ENCODE assay signal across 19 cellular contexts in the genomic region with DNA sequence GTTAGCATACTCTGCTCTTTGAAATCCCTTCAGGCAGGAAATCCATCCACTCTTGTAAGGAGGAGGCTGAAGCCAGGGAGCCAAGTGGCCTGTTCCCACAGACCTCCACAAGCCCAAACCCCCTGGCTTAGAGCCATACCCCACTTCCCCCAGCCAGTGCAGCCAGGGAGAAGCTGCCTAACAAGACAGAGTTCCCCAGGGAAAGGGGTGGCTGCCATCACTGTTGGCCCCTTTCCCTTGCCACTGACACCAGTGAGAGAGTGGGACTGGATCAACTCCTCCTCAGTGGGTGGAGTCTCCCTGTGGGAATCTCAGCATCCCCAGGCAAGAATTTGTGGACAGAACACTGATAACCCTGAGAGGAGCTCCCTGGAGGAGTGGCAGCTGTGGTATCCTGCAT.
DNase-seq lines count a peak whose midpoint lies in the region; ATAC-seq, FAIRE-seq and TF ChIP-seq lines count a peak whose summit lies in the region.
"Had no signal": no experiment of that assay in that cellular context is flagged by ENCODE, and none has a peak within 500 bp of the region (broad histone marks: within the 10 kb centered on the region; RNA-seq: fewer than 3 reads in every experiment).

No MANE protein-coding gene starts in this region.

- H3K23me2 ChIP-seq in H1 (ENCODE audit: low read depth, low read length): no peaks in the 10 kb centered on the region

- H3K14ac ChIP-seq in H1 (ENCODE audit: insufficient read length): no peak overlapping the region
- H3K14ac ChIP-seq in neuronal stem cell (ENCODE audit: low read length): no peak overlapping the region

- H4K91ac ChIP-seq in H1 (replicated peaks; ENCODE audit: insufficient read length, low read length): no peak overlapping the region
- no peak overlapping the region for H4K91ac ChIP-seq in neuronal stem cell (ENCODE audit: low read depth, low read length, poor library complexity)

- no peaks in the 10 kb centered on the region for H3K27me3 ChIP-seq in DND-41 (ENCODE audit: insufficient read depth, low read length, poor library complexity)
- peaks cover 0 to 1% (median 0%) of the 10 kb centered on the region in 4 experiments; a peak in 1 of 7 replicates for H3K27me3 ChIP-seq in H1 (replicated peaks in 1 of 4; ENCODE audit: control insufficient read depth in 3 of 4, extremely low read depth in 1 of 4, insufficient read depth in 3 of 4, low read length in 3 of 4)
- no peaks in the 10 kb centered on the region for H3K27me3 ChIP-seq in neuronal stem cell (ENCODE audit: control insufficient read depth in 3 of 3, insufficient read depth in 3 of 3, low read depth in 1 of 3, low read length in 3 of 3)
- H3K27me3 ChIP-seq in aorta (ENCODE audit: control insufficient read depth in 1 of 2, insufficient read depth in 2 of 2, low read length in 1 of 2): no peaks in the 10 kb centered on the region
- H3K27me3 ChIP-seq: BLaER1 treated with 17β-estradiol and CSF1 and Interleukin-3, amounts not matched to agents 10 nM and 100 nM had no signal

- H3K4me2 ChIP-seq in DND-41 (ENCODE audit: insufficient read depth, low read length) (no peak overlapping the region), H1 (ENCODE audit: insufficient read depth in 1 of 2, low read depth in 2 of 2, low read length in 2 of 2) (no peak overlapping the region), neuronal stem cell (ENCODE audit: insufficient read depth, low read length, poor library complexity, severe bottlenecking) (no peak overlapping the region)
- H3K4me2 ChIP-seq: BLaER1 treated with 17β-estradiol and CSF1 and Interleukin-3, amounts not matched to agents 10 nM and 100 nM had no signal

- H3K23ac ChIP-seq in H1 (ENCODE audit: insufficient read length) (no peak overlapping the region), neuronal stem cell (ENCODE audit: low read depth, low read length, poor library complexity) (no peak overlapping the region)

- H3K4me1 ChIP-seq in DND-41 (ENCODE audit: insufficient read depth, low read length) (peaks cover 48% of the 10 kb centered on the region), H1 (replicated peaks in 1 of 4; ENCODE audit: control insufficient read depth in 3 of 4, insufficient read depth in 4 of 4, low read length in 3 of 4) (no peaks in the 10 kb centered on the region), neuronal stem cell (ENCODE audit: control insufficient read depth in 2 of 2, insufficient read depth in 1 of 2, low read depth in 1 of 2, low read length in 2 of 2) (peaks cover 0 to 7% of the 10 kb centered on the region in 2 donors), aorta (ENCODE audit: control insufficient read depth in 1 of 2, insufficient read depth in 2 of 2, low read length in 2 of 2) (no peaks in the 10 kb centered on the region)
- H3K4me1 ChIP-seq: Caco-2 had no signal

- TF ChIP-seq CTCF in DND-41 (IDR thresholded peaks at IDR 0.05; ENCODE audit: borderline replicate concordance, extremely low read depth, low read length, poor library complexity, severe bottlenecking) (no peak), H1 (IDR thresholded peaks at IDR 0.05; ENCODE audit: control extremely low read depth in 1 of 3, insufficient read depth in 1 of 3, low read depth in 1 of 3, low read length in 3 of 3) (no peak)

- H3K36me3 ChIP-seq in DND-41 (ENCODE audit: insufficient read depth, low read length) (peaks cover 10% of the 10 kb centered on the region; the same call in 1 of the 2 replicates), H1 (ENCODE audit: control insufficient read depth in 2 of 4, insufficient read depth in 4 of 4, low read length in 3 of 4) (no peaks in the 10 kb centered on the region), neuronal stem cell (replicated peaks in 1 of 2; ENCODE audit: control insufficient read depth in 2 of 2, insufficient read depth in 2 of 2, low read length in 2 of 2) (no peaks in the 10 kb centered on the region), aorta (ENCODE audit: control insufficient read depth in 1 of 2, insufficient read depth in 2 of 2, low read length in 1 of 2) (no peaks in the 10 kb centered on the region)
- H3K36me3 ChIP-seq: BLaER1 treated with 17β-estradiol and CSF1 and Interleukin-3, amounts not matched to agents 10 nM and 100 nM had no signal

- H2BK15ac ChIP-seq in H1 (ENCODE audit: low read length): no peak overlapping the region
- peak overlapping the region; percentile 7 for H2BK15ac ChIP-seq in neuronal stem cell (ENCODE audit: low read length)

- TF ChIP-seq RAD21 in H1 (IDR thresholded peaks at IDR 0.05 in 1 of 2, conservative IDR thresholded peaks at IDR 0.05 in 1 of 2; ENCODE audit: low read depth in 2 of 2, low read length in 2 of 2): no peak

- intact Hi-C loops in aorta (cut with DNase I): no loop called here

- H3K4me3 ChIP-seq in DND-41 (ENCODE audit: low read depth in 1 of 2, low read length in 2 of 2): no peak overlapping the region
- no peak overlapping the region for H3K4me3 ChIP-seq in H1 (ENCODE audit: extremely low read depth in 1 of 4, insufficient read depth in 2 of 4, low read depth in 3 of 4, low read length in 4 of 4)
- H3K4me3 ChIP-seq in neuronal stem cell (ENCODE audit: low read length in 2 of 2): peak overlapping the region in 1 of 2 donors; percentile 42
- H3K4me3 ChIP-seq in aorta (ENCODE audit: low read length in 2 of 2): no peak overlapping the region
- H3K4me3 ChIP-seq: BLaER1 treated with 17β-estradiol and CSF1 and Interleukin-3, amounts not matched to agents 10 nM and 100 nM; K562 had no signal

- POLR2A ChIA-PET in H1 (lab: Charles Lee; ENCODE audit: partially characterized antibody): no interaction called here

- no peak for FAIRE-seq in H1 (lab: Jason Lieb, UNC)
- FAIRE-seq: D721Med, HTR-8/SVneo, K562 had no signal

- H4K8ac ChIP-seq in H1 (ENCODE audit: extremely low read depth, insufficient read depth, low read length) (peak overlapping the region; percentile 79; the same call in 1 of the 2 replicates), neuronal stem cell (ENCODE audit: low read depth, low read length) (peak overlapping the region; percentile 68)

- H3K79me2 ChIP-seq in DND-41 (ENCODE audit: insufficient read depth, low read length) (no peaks in the 10 kb centered on the region), H1 (ENCODE audit: control insufficient read depth in 1 of 2, insufficient read depth in 2 of 2, low read length in 2 of 2) (no peaks in the 10 kb centered on the region)

- H2AK5ac ChIP-seq in H1 (ENCODE audit: low read depth, low read length) (no peak overlapping the region), neuronal stem cell (ENCODE audit: low read depth, low read length) (peak overlapping the region; percentile 47)

- no peak overlapping the region for H4K5ac ChIP-seq in H1 (ENCODE audit: insufficient read length, low read depth, low read length)

- H2BK5ac ChIP-seq in H1 (ENCODE audit: low read depth, low read length): no peak overlapping the region
- no peak overlapping the region for H2BK5ac ChIP-seq in neuronal stem cell (ENCODE audit: low read length)

- H3K9ac ChIP-seq in DND-41 (ENCODE audit: low read depth, low read length): no peak overlapping the region
- H3K9ac ChIP-seq in H1 (replicated peaks in 1 of 4; ENCODE audit: extremely low read depth in 1 of 4, low read depth in 3 of 4, low read length in 3 of 4): no peak overlapping the region
- H3K9ac ChIP-seq in neuronal stem cell (ENCODE audit: low read depth, low read length, poor library complexity): no peak overlapping the region
- H3K9ac ChIP-seq: BLaER1 treated with 17β-estradiol and CSF1 and Interleukin-3, amounts not matched to agents 10 nM and 100 nM had no signal

- no peak for DNase-seq in DND-41
- DNase-seq in H1 (ENCODE audit: low read depth in 1 of 2, low spot score in 2 of 2): no peak
- DNase-seq in neuronal stem cell (ENCODE audit: low spot score): no peak
- no peak for DNase-seq in aorta
- DNase-seq in mucosa of gallbladder (ENCODE audit: low spot score): no peak
- DNase-seq in NCI-H2029 treated with DMSO at 0.1 percent for 48 hours (lab: John Stamatoyannopoulos, UW): no peak
- no peak for DNase-seq in HCEC 1CT
- DNase-seq: 8988T; Caco-2; CD8-positive, alpha-beta T cell; GDM1; GOT3; H9; IMR-90 had no signal

- ATAC-seq in DND-41 (ENCODE audit: insufficient read depth, low read depth) (no peak), aorta (ENCODE audit: low FRiP score) (peak; percentile 19)
- ATAC-seq: CD8-positive, alpha-beta T cell; K562 had no signal

- H3K9me3 ChIP-seq in DND-41 (ENCODE audit: insufficient read depth, low read length, severe bottlenecking): peaks cover 45% of the 10 kb centered on the region
- no peaks in the 10 kb centered on the region for H3K9me3 ChIP-seq in H1 (ENCODE audit: insufficient read depth in 2 of 2, low read depth in 1 of 2, low read length in 1 of 2)
- H3K9me3 ChIP-seq in neuronal stem cell (replicated peaks in 1 of 2; ENCODE audit: control insufficient read depth in 2 of 2, insufficient read depth in 1 of 2, low read depth in 1 of 2, low read length in 2 of 2): peaks cover 0 to 2% of the 10 kb centered on the region in 2 donors
- no peaks in the 10 kb centered on the region for H3K9me3 ChIP-seq in aorta (ENCODE audit: control insufficient read depth, low read length)
- H3K9me3 ChIP-seq: Caco-2 had no signal

- H3K18ac ChIP-seq in H1 (ENCODE audit: extremely low read depth, low read length): no peak overlapping the region; the same call in 1 of the 2 replicates
- H3K18ac ChIP-seq in neuronal stem cell (ENCODE audit: low read length): peak overlapping the region; percentile 92

- no peak overlapping the region for H2BK20ac ChIP-seq in H1 (ENCODE audit: low read length)

- H2BK120ac ChIP-seq in H1 (replicated peaks; ENCODE audit: low read depth, low read length): no peak overlapping the region
- no peak overlapping the region for H2BK120ac ChIP-seq in neuronal stem cell (ENCODE audit: low read depth, low read length)

- no peak for TF ChIP-seq POLR2A in H1 (IDR thresholded peaks at IDR 0.05; ENCODE audit: control extremely low read depth in 1 of 2, low read depth in 2 of 2, low read length in 2 of 2)

- TF ChIP-seq EP300 in H1 (IDR thresholded peaks at IDR 0.05; ENCODE audit: borderline replicate concordance in 1 of 2, low read depth in 2 of 2, low read length in 2 of 2): no peak

- H2AFZ ChIP-seq in DND-41 (ENCODE audit: low read depth, low read length) (peak overlapping the region; percentile 2; the same call in 1 of the 2 replicates), H1 (ENCODE audit: low read length) (peak overlapping the region; percentile 51), neuronal stem cell (ENCODE audit: low read length) (peak overlapping the region; percentile 64)

- no peaks in the 10 kb centered on the region for H4K20me1 ChIP-seq in DND-41 (ENCODE audit: insufficient read depth, low read length)
- no peaks in the 10 kb centered on the region for H4K20me1 ChIP-seq in H1 (replicated peaks in 1 of 2; ENCODE audit: control insufficient read depth in 1 of 2, insufficient read depth in 2 of 2, low read length in 2 of 2)
- H4K20me1 ChIP-seq: BLaER1 treated with 17β-estradiol and CSF1 and Interleukin-3, amounts not matched to agents 10 nM and 100 nM had no signal

- CTCF ChIA-PET in H1 (lab: Charles Lee; ENCODE audit: partially characterized antibody): no interaction called here

- no peak overlapping the region for H3K56ac ChIP-seq in H1 (replicated peaks; ENCODE audit: insufficient read length, low read depth, low read length)

- H2BK12ac ChIP-seq in H1 (ENCODE audit: low read depth, low read length) (no peak overlapping the region), neuronal stem cell (ENCODE audit: low read length) (no peak overlapping the region)

- H3K79me1 ChIP-seq in H1 (ENCODE audit: low read depth, low read length) (no peaks in the 10 kb centered on the region), neuronal stem cell (ENCODE audit: low read depth, low read length) (no peaks in the 10 kb centered on the region)

- H3K27ac ChIP-seq in DND-41 (ENCODE audit: low read length) (peak overlapping the region; percentile 61), H1 (ENCODE audit: low read depth, low read length) (no peak overlapping the region), neuronal stem cell (replicated peaks; ENCODE audit: low read length) (no peak overlapping the region), aorta (ENCODE audit: low read depth in 1 of 2, low read length in 2 of 2) (no peak overlapping the region)
- H3K27ac ChIP-seq: BLaER1 treated with 17β-estradiol and CSF1 and Interleukin-3, amounts not matched to agents 10 nM and 100 nM; HL-60 had no signal

- H3K4ac ChIP-seq in H1 (replicated peaks; ENCODE audit: insufficient read length, low read depth, low read length): no peak overlapping the region
- H3K4ac ChIP-seq in neuronal stem cell (ENCODE audit: low read length): no peak overlapping the region

Comparison
In these comparisons a context has a peak if more than half of its experiments do, and no peak if none do; other contexts are left out.
1. H2AFZ ChIP-seq: peak in every context shown above with its lines; median percentile 64 in neuronal stem cell; 51 in H1; 2 in DND-41.